ENCODE assay signal across 10 cellular contexts in genomic region chr7:2299853-2300512, GRCh38. TPM values are rescaled to one million over a fixed set of nuclear protein-coding genes. Genes with fewer than 3 reads are reported as not detected.
DNase-seq lines count a peak whose midpoint lies in the region; ATAC-seq and TF ChIP-seq lines count a peak whose summit lies in the region.
"Had no signal": no experiment of that assay in that cellular context is flagged by ENCODE, and none has a peak within 500 bp of the region (broad histone marks: within the 10 kb centered on the region; RNA-seq: fewer than 3 reads in every experiment).

No MANE protein-coding gene starts in this region.

- TF ChIP-seq EP300 in Ishikawa (IDR thresholded peaks at IDR 0.05; ENCODE audit: borderline replicate concordance), result peak; percentile 46; the same call in 1 of the 2 replicates

- H3K27me3 ChIP-seq in endodermal cell (ENCODE audit: control insufficient read depth, insufficient read depth, low read length, poor library complexity, severe bottlenecking) (no peaks in the 10 kb centered on the region), gastrocnemius medialis (no peaks in the 10 kb centered on the region), BE2C (no peaks in the 10 kb centered on the region)

- no peak for ATAC-seq in gastrocnemius medialis

- intact Hi-C loops in gastrocnemius medialis (cut with DNase I; ENCODE audit: low total_unique reads), result no loop called here

- no peak overlapping the region for H3K4me3 ChIP-seq in endodermal cell (ENCODE audit: low read length)
- no peak overlapping the region for H3K4me3 ChIP-seq in gastrocnemius medialis
- H3K4me3 ChIP-seq in BE2C (ENCODE audit: low read depth, low read length), result no peak overlapping the region

- H3K4me1 ChIP-seq in endodermal cell (ENCODE audit: control insufficient read depth, insufficient read depth, low read length), result no peaks in the 10 kb centered on the region
- H3K4me1 ChIP-seq in gastrocnemius medialis, result no peaks in the 10 kb centered on the region
- no peaks in the 10 kb centered on the region for H3K4me1 ChIP-seq in BE2C

- DNase-seq in EH (ENCODE audit: low read depth) (peak; percentile 9), endodermal cell (no peak), gastrocnemius medialis (no peak), islet precursor cell (no peak), mucosa of gallbladder (ENCODE audit: low spot score) (no peak), BE2C (no peak)
- DNase-seq in stimulated activated CD4-positive, alpha-beta T cell treated with anti-CD3 and anti-CD28 coated beads, Interleukin-4, amount 100 ng/mL, for 1 hour, result no peak
- DNase-seq: activated naive CD4-positive, alpha-beta T cell treated with anti-CD3 and anti-CD28 coated beads, Interleukin-2, amount 50 U/mL, for 16 hours; NCI-H2081 had no signal

- in situ Hi-C loops in gastrocnemius medialis (cut with MboI; ENCODE audit: low sequenced_read_pairs in 4 of 4), result no loop called here

- H3K9me3 ChIP-seq in endodermal cell (ENCODE audit: control insufficient read depth, low read length), result peaks cover 10% of the 10 kb centered on the region
- H3K9me3 ChIP-seq in gastrocnemius medialis, result no peaks in the 10 kb centered on the region
- H3K9me3 ChIP-seq in BE2C, result no peaks in the 10 kb centered on the region

- H3K4me1 Mint-ChIP-seq in endodermal cell, result peaks cover 10% of the 10 kb centered on the region

- TF ChIP-seq CTCF in endodermal cell (conservative IDR thresholded peaks at IDR 0.05), result no peak
- no peak for TF ChIP-seq CTCF in gastrocnemius medialis (IDR thresholded peaks at IDR 0.05 in 4 of 5, conservative IDR thresholded peaks at IDR 0.05 in 1 of 5)
- TF ChIP-seq CTCF in BE2C (IDR thresholded peaks at IDR 0.05; ENCODE audit: low read depth, low read length), result no peak

- H3K27me3 Mint-ChIP-seq in endodermal cell (ENCODE audit: insufficient read depth), result no peaks in the 10 kb centered on the region

- H3K9ac ChIP-seq in endodermal cell (ENCODE audit: extremely low read depth, low read length, poor library complexity, severe bottlenecking), result no peak overlapping the region

- TF ChIP-seq RAD21 in Ishikawa (IDR thresholded peaks at IDR 0.05; ENCODE audit: low read depth), result no peak

- WGBS in endodermal cell (ENCODE audit: insufficient coverage in 1 of 2, insufficient read length in 1 of 2), 2 experiments, result 83 to 95% methylated on average over 7 to 9 of the region's 9 CpGs

- no peak overlapping the region for H3K27ac ChIP-seq in endodermal cell (ENCODE audit: low read depth, low read length)
- H3K27ac ChIP-seq in gastrocnemius medialis, result peak overlapping the region; percentile 37 to 50 (median 44)

- peak overlapping the region; percentile 74 for H3K27ac Mint-ChIP-seq in endodermal cell

- TF ChIP-seq POLR2A in gastrocnemius medialis (IDR thresholded peaks at IDR 0.05), result no peak

- no peak overlapping the region for H3K4me3 Mint-ChIP-seq in endodermal cell

- H3K36me3 Mint-ChIP-seq in endodermal cell (ENCODE audit: low read depth), result peaks cover 17% of the 10 kb centered on the region

- H3K36me3 ChIP-seq in endodermal cell (ENCODE audit: control insufficient read depth, insufficient read depth, low read length) (no peaks in the 10 kb centered on the region), gastrocnemius medialis (no peaks in the 10 kb centered on the region), BE2C (no peaks in the 10 kb centered on the region)

- H3K9me3 Mint-ChIP-seq in endodermal cell, result peaks cover 34% of the 10 kb centered on the region

TF ChIP-seq in Ishikawa, 13 proteins besides CTCF, POLR2A, EP300 and RAD21:
- no peak for TF ChIP-seq CREB1 (IDR thresholded peaks at IDR 0.05; ENCODE audit: low read depth)
- TF ChIP-seq NFIC (IDR thresholded peaks at IDR 0.05), result peak; percentile 44; the same call in 1 of the 2 replicates
- no peak for TF ChIP-seq USF1 (IDR thresholded peaks at IDR 0.05)
- TF ChIP-seq TCF12 (IDR thresholded peaks at IDR 0.05; ENCODE audit: low read depth), result 0 out of 2 replicates have a peak, but pooled peaks have one; percentile 34
- peak; percentile 54 for TF ChIP-seq TEAD4 (IDR thresholded peaks at IDR 0.05)
- no peak for TF ChIP-seq YY1 (IDR thresholded peaks at IDR 0.05; ENCODE audit: low read depth)

RNA-seq across cellular contexts. Expression of gene SNX8, which starts 14.3 kb away (rescaled TPM):
- total RNA-seq in endodermal cell, result 10 to 100 TPM; 53.0 to 53.2 TPM
- 21.3 TPM for polyA plus RNA-seq in endodermal cell (2013, experiment 1 of 2)
- 25.2 TPM for polyA plus RNA-seq in endodermal cell (2013, experiment 2 of 2)
- 10 to 100 TPM in 3 of 4 donors, 1 to 10 TPM in 1; 6.4 to 28.1 (median 24.8) TPM for total RNA-seq in gastrocnemius medialis
- total RNA-seq in mucosa of gallbladder, result 20.5 TPM
- polyA plus RNA-seq in BE2C (2012; ENCODE audit: insufficient read depth, insufficient read length, low read depth), result 46.3 TPM

RNA-seq across cellular contexts. Expression of gene EIF3B, which starts 54.6 kb away (rescaled TPM):
- 100 to 1,000 TPM; 172 to 220 TPM for total RNA-seq in endodermal cell
- 136 TPM for polyA plus RNA-seq in endodermal cell (2013, experiment 1 of 2)
- polyA plus RNA-seq in endodermal cell (2013, experiment 2 of 2), result 120 TPM
- 100 to 1,000 TPM; 105 to 207 (median 195) TPM for total RNA-seq in gastrocnemius medialis
- 94.7 TPM for total RNA-seq in mucosa of gallbladder
- polyA plus RNA-seq in BE2C (2012; ENCODE audit: insufficient read depth, insufficient read length, low read depth), result 422 TPM

RNA-seq across cellular contexts. Expression of gene NUDT1, which starts 58.0 kb away (rescaled TPM):
- total RNA-seq in endodermal cell (10 to 100 TPM; 56.0 to 84.7 TPM), gastrocnemius medialis (10 to 100 TPM; 14.7 to 22.5 (median 18.1) TPM), mucosa of gallbladder (11.6 TPM)
- polyA plus RNA-seq in endodermal cell (2013, experiment 1 of 2), result 64.0 TPM
- 61.0 TPM for polyA plus RNA-seq in endodermal cell (2013, experiment 2 of 2)
- polyA plus RNA-seq in BE2C (2012; ENCODE audit: insufficient read depth, insufficient read length, low read depth), result 96.1 TPM

RNA-seq across cellular contexts. Expression of gene MRM2, which starts 58.0 kb away (rescaled TPM):
- 10 to 100 TPM; 38.9 TPM for total RNA-seq in endodermal cell
- polyA plus RNA-seq in endodermal cell (2013, experiment 1 of 2), result 33.3 TPM
- polyA plus RNA-seq in endodermal cell (2013, experiment 2 of 2), result 31.5 TPM
- total RNA-seq in gastrocnemius medialis, result 10 to 100 TPM; 14.1 to 41.7 (median 16.9) TPM
- total RNA-seq in mucosa of gallbladder, result 21.4 TPM
- polyA plus RNA-seq in BE2C (2012; ENCODE audit: insufficient read depth, insufficient read length, low read depth), result 76.2 TPM
